In genomic region chr19:7541828-7542443, GRCh38 we compare ENCODE assay signal across 1 cellular context.
TF ChIP-seq lines count a peak whose summit lies in the region.

No MANE protein-coding gene starts in this region.

TF ChIP-seq in H1, 55 proteins besides CTCF, POLR2A, EP300 and RAD21:
- TF ChIP-seq ATF2 (IDR thresholded peaks at IDR 0.05; ENCODE audit: low read length) (no peak), NRF1 (IDR thresholded peaks at IDR 0.05; ENCODE audit: low read depth, low read length) (no peak), SP1 (IDR thresholded peaks at IDR 0.05; ENCODE audit: low read depth, low read length) (no peak), SP2 (IDR thresholded peaks at IDR 0.05; ENCODE audit: low read length) (no peak), POLR2AphosphoS5 (IDR thresholded peaks at IDR 0.05; ENCODE audit: low read depth, low read length) (no peak), GTF2F1 (IDR thresholded peaks at IDR 0.05; ENCODE audit: borderline replicate concordance, low read depth, low read length) (no peak), PHF8 (conservative IDR thresholded peaks at IDR 0.05; ENCODE audit: low read depth, low read length) (no peak), E2F6 (IDR thresholded peaks at IDR 0.05) (no peak), TEAD4 (IDR thresholded peaks at IDR 0.05; ENCODE audit: low read depth, low read length) (no peak), EZH2 (IDR thresholded peaks at IDR 0.05; ENCODE audit: low read depth, low read length, severe bottlenecking) (no peak), NANOG (IDR thresholded peaks at IDR 0.05; ENCODE audit: insufficient read depth, low read depth, low read length, poor library complexity, severe bottlenecking) (no peak), CHD7 (IDR thresholded peaks at IDR 0.05; ENCODE audit: insufficient replicate concordance, low read length) (no peak), CBX8 (IDR thresholded peaks at IDR 0.05; ENCODE audit: borderline replicate concordance, low read depth, low read length) (no peak), SUZ12 (IDR thresholded peaks at IDR 0.05; ENCODE audit: low read length) (no peak), KDM5A (IDR thresholded peaks at IDR 0.05; ENCODE audit: low read length) (no peak), SIN3A (conservative IDR thresholded peaks at IDR 0.05 in 1 of 2, IDR thresholded peaks at IDR 0.05 in 1 of 2; ENCODE audit: low read depth in 1 of 2, low read length in 2 of 2) (no peak)
